ENCODE assay signal across 19 cellular contexts in genomic region chr11:19892876-19893275, GRCh38.
"Had no signal": no experiment of that assay in that cellular context is flagged by ENCODE, and none has a peak within 500 bp of the region (broad histone marks: within the 10 kb centered on the region; RNA-seq: fewer than 3 reads in every experiment).

No MANE protein-coding gene starts in this region.

- H3K4me1 Mint-ChIP-seq: memory B cell; stimulated activated effector memory CD8-positive, alpha-beta T cell treated with anti-CD3 and anti-CD28 coated beads, Interleukin-12 subunit alpha, Interleukin-12 subunit beta, amount 100 ng/mL, for 72 hours had no signal

- DNase-seq: activated CD4-positive, alpha-beta memory T cell treated with anti-CD3 and anti-CD28 coated beads for 36 hours; activated CD4-positive, alpha-beta T cell treated with anti-CD3 and anti-CD28 coated beads for 1 hour; activated gamma-delta T cell; activated T-cell treated with anti-CD3 and anti-CD28 coated beads, Interleukin-2, amount 50 U/mL, for 48 hours; endodermal cell; erythroblast; heart left ventricle; left ventricle myocardium inferior; occipital lobe; right cardiac atrium; T1000 had no signal

- H3K9me3 Mint-ChIP-seq: endodermal cell; stimulated activated effector memory CD8-positive, alpha-beta T cell treated with anti-CD3 and anti-CD28 coated beads, Interleukin-12 subunit alpha, Interleukin-12 subunit beta, amount 100 ng/mL, for 72 hours had no signal

- H3K27me3 ChIP-seq: heart left ventricle, tibial nerve, vagina had no signal

- H3K9me3 ChIP-seq: heart left ventricle, left ventricle myocardium inferior, tibial nerve, vagina had no signal

- H3K4me3 ChIP-seq: heart left ventricle, left ventricle myocardium inferior, smooth muscle cell, tibial nerve, vagina had no signal

- H3K27ac Mint-ChIP-seq: activated CD4-positive, alpha-beta memory T cell treated with anti-CD3 and anti-CD28 coated beads for 36 hours; activated naive CD8-positive, alpha-beta T cell; endodermal cell; memory B cell; nephron; progenitor cell of endocrine pancreas; stimulated activated effector memory CD8-positive, alpha-beta T cell treated with anti-CD3 and anti-CD28 coated beads, Interleukin-12 subunit alpha, Interleukin-12 subunit beta, amount 100 ng/mL, for 72 hours had no signal

- H3K27ac ChIP-seq: heart left ventricle, left ventricle myocardium inferior, tibial nerve, vagina had no signal

- ATAC-seq: heart left ventricle; right cardiac atrium; stimulated activated effector memory CD8-positive, alpha-beta T cell treated with anti-CD3 and anti-CD28 coated beads, Interleukin-12 subunit alpha, Interleukin-12 subunit beta, amount 100 ng/mL, for 72 hours had no signal

- H3K27me3 Mint-ChIP-seq: activated naive CD8-positive, alpha-beta T cell; memory B cell; progenitor cell of endocrine pancreas had no signal

- H3K36me3 Mint-ChIP-seq: activated naive CD8-positive, alpha-beta T cell; memory B cell; stimulated activated effector memory CD8-positive, alpha-beta T cell treated with anti-CD3 and anti-CD28 coated beads, Interleukin-12 subunit alpha, Interleukin-12 subunit beta, amount 100 ng/mL, for 72 hours had no signal

- H3K4me3 Mint-ChIP-seq: activated CD4-positive, alpha-beta memory T cell treated with anti-CD3 and anti-CD28 coated beads for 36 hours; activated naive CD8-positive, alpha-beta T cell; endodermal cell; memory B cell; nephron; stimulated activated effector memory CD8-positive, alpha-beta T cell treated with anti-CD3 and anti-CD28 coated beads, Interleukin-12 subunit alpha, Interleukin-12 subunit beta, amount 100 ng/mL, for 72 hours had no signal
